In the genomic region with DNA sequence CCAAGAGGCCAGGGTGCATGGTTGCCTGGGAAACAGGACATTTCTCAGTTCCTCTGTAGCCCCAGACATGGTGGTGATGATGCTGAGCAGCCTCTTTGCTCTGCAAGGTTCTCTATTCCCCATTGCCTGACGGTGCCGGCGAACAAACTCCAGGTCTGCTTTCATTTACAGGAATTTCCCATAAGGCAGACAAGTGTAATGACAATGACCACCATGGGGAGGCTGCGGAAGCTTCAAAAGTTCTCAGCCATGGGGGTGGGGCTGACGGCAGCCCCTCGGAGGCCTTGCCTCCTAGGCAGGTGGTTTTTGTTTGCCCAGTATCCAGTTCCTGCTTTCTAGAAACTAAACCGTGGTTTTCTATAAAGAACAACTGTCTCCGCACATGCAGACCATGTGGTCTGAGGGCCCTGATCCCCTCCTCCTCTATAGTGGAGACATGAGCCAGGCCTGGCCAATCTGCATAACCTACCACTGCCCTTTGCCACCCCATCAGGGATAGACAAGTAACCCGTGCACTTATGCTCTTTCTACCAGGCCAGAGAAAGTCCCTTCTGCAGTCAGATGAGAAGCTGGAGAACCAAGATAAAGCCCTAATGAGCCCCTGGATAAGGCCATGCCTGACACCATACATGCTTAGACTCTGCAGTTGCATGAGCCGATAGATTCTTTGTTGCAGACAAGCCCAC, we compare ENCODE assay signal across 8 cellular contexts. TPM values are rescaled to one million over a fixed set of nuclear protein-coding genes. Genes with fewer than 3 reads are reported as not detected.
DNase-seq lines count a peak whose midpoint lies in the region; ATAC-seq and TF ChIP-seq lines count a peak whose summit lies in the region.

No MANE protein-coding gene starts in this region.

- no peaks in the 10 kb centered on the region for H3K9me3 ChIP-seq in DOHH2 (ENCODE audit: control insufficient read depth, insufficient read depth, low read length)

- no peaks in the 10 kb centered on the region for H3K9me2 ChIP-seq in DOHH2 (replicated peaks; ENCODE audit: control insufficient read depth, low read length)

- no peaks in the 10 kb centered on the region for H3K36me3 Mint-ChIP-seq in activated B cell treated with CpG ODN at 0.5 μM for 24 hours (ENCODE audit: low read depth)

- H3K27ac ChIP-seq in DOHH2 (ENCODE audit: low read depth, low read length): no peak overlapping the region

- POLR2A ChIA-PET in activated B cell treated with CpG ODN at 0.5 μM for 24 hours (lab: Charles Lee): interaction anchor here (0.5 to 0.6 kb wide), 3 partner anchors 97 to 540 kb away, joined by 4 to 12 read pairs (median 6); no protein-coding TSS in a partner anchor

- H3F3A ChIP-seq in DOHH2 (ENCODE audit: control insufficient read depth, insufficient read depth): no peaks in the 10 kb centered on the region

- no peak overlapping the region for H3K4me3 ChIP-seq in DOHH2 (ENCODE audit: low read length)

- no peaks in the 10 kb centered on the region for H3K79me2 ChIP-seq in DOHH2 (ENCODE audit: control insufficient read depth, low read length)

- H3K9me3 Mint-ChIP-seq in activated B cell treated with CpG ODN at 0.5 μM for 24 hours: no peaks in the 10 kb centered on the region

- H3K4me2 ChIP-seq in DOHH2 (ENCODE audit: low read length): no peak overlapping the region

- CTCF ChIA-PET in activated B cell treated with CpG ODN at 0.5 μM for 24 hours (lab: Charles Lee): no interaction called here

- H3K4me1 Mint-ChIP-seq in activated B cell treated with CpG ODN at 0.5 μM for 24 hours: peaks cover 21% of the 10 kb centered on the region

- intact Hi-C loops in activated B cell treated with CpG ODN at 0.5 μM for 24 hours (cut with micrococcal nuclease): loop anchor here (1.0 to 10.0 kb wide), 3 partner anchors 14 to 79 kb away; no protein-coding TSS in a partner anchor
- intact Hi-C loops in posterior vena cava (cut with DNase I): no loop called here

- H3K27me3 ChIP-seq in DOHH2 (ENCODE audit: control insufficient read depth, low read length): no peaks in the 10 kb centered on the region

- H3K27me3 Mint-ChIP-seq in activated B cell treated with CpG ODN at 0.5 μM for 24 hours: no peaks in the 10 kb centered on the region

- DNase-seq in activated B cell treated with CpG ODN at 0.5 μM for 24 hours (peak; percentile 27), inferior parietal cortex (ENCODE audit: extremely low spot score) (no peak), posterior vena cava (ENCODE audit: low spot score) (no peak)

- ATAC-seq in GM21360 (IDR thresholded peaks at IDR 0.05; ENCODE audit: unreplicated experiment) (peak; percentile 58), HG03571 (IDR thresholded peaks at IDR 0.05; ENCODE audit: unreplicated experiment) (peak; percentile 67), activated B cell treated with CpG ODN at 0.5 μM for 24 hours (ENCODE audit: low read depth) (peak; percentile 79), HG03439 (IDR thresholded peaks at IDR 0.05; ENCODE audit: unreplicated experiment) (no peak)
- no peak for ATAC-seq in activated CD4-positive, CD25-positive, alpha-beta regulatory T cell treated with anti-CD3 and anti-CD28 coated beads, Interleukin-2, amount 50 U/mL, for 24 hours

- H3K4me3 Mint-ChIP-seq in activated B cell treated with CpG ODN at 0.5 μM for 24 hours: peak overlapping the region; percentile 44

- TF ChIP-seq CTCF in DOHH2 (IDR thresholded peaks at IDR 0.05; ENCODE audit: low read depth, low read length, poor library complexity, severe bottlenecking): peak; percentile 9
- TF ChIP-seq CTCF in activated B cell treated with CpG ODN at 0.5 μM for 24 hours (IDR thresholded peaks at IDR 0.05): no peak

- H4K20me1 ChIP-seq in DOHH2 (ENCODE audit: control insufficient read depth, insufficient read depth, low read depth, low read length): no peaks in the 10 kb centered on the region

- H3K27ac Mint-ChIP-seq in activated B cell treated with CpG ODN at 0.5 μM for 24 hours: peak overlapping the region; percentile 84

- no peaks in the 10 kb centered on the region for H3K36me3 ChIP-seq in DOHH2 (ENCODE audit: control insufficient read depth, low read length)

- no peaks in the 10 kb centered on the region for H3K4me1 ChIP-seq in DOHH2 (ENCODE audit: control insufficient read depth, low read length)

RNA-seq across cellular contexts. Expression of a gene that starts 54.0 kb away (rescaled TPM):
- total RNA-seq in activated B cell treated with CpG ODN at 0.5 μM for 24 hours (0.64 and 0.67 TPM in 2 replicates), posterior vena cava (under 1 TPM; 0.24 to 0.28 TPM)

Comparison
In these comparisons a context has a peak if more than half of its experiments do, and no peak if none do; other contexts are left out.
1. ATAC-seq: peak in GM21360 (single experiment), HG03571 (single experiment) and activated B cell treated with CpG ODN at 0.5 μM for 24 hours (single experiment); none in activated CD4-positive, CD25-positive, alpha-beta regulatory T cell treated with anti-CD3 and anti-CD28 coated beads, Interleukin-2, amount 50 U/mL, for 24 hours (0 of 2) and HG03439 (single experiment).